In the genomic region with DNA sequence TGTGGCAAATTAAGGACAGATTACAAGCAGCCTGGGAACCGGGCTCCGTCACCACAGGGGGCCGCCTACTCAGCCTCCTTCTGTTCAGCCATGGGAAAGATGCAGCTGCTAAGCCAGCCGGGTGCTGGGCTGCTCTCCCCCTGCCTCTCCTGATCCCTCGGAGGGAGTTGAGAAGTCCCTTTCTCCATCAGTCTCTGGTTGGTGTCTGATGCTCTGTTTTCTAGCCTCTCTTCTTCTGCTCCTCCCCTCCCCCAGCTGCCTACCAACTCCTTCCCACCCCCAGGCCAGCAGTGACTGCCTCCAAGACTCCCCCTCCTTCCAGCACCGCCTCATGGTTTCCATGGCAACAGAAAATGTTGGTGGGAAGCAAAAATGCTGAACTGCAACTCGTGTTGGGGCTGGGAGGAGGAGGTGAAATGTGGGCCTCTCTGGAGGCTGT, we compare ENCODE assay signal across 11 cellular contexts.
DNase-seq lines count a peak whose midpoint lies in the region; ATAC-seq and TF ChIP-seq lines count a peak whose summit lies in the region.
"Had no signal": no experiment of that assay in that cellular context is flagged by ENCODE, and none has a peak within 500 bp of the region (broad histone marks: within the 10 kb centered on the region; RNA-seq: fewer than 3 reads in every experiment).

No MANE protein-coding gene starts in this region.

- H3K27me3 Mint-ChIP-seq in CD4-positive, alpha-beta memory T cell: no peaks in the 10 kb centered on the region

- H3K4me1 ChIP-seq in mucosa of descending colon (ENCODE audit: low read depth): no peaks in the 10 kb centered on the region
- H3K4me1 ChIP-seq in CD4-positive, alpha-beta memory T cell (ENCODE audit: insufficient read depth, low read length): no peaks in the 10 kb centered on the region
- H3K4me1 ChIP-seq: stomach had no signal

- no peaks in the 10 kb centered on the region for H3K27me3 ChIP-seq in CD4-positive, alpha-beta memory T cell (ENCODE audit: insufficient read depth, low read length)
- H3K27me3 ChIP-seq: stomach had no signal

- TF ChIP-seq CTCF in GM10266 (IDR thresholded peaks at IDR 0.05; ENCODE audit: control insufficient read depth, insufficient read depth, low read depth, missing control alignments) (no peak), mucosa of descending colon (IDR thresholded peaks at IDR 0.05) (no peak)

- no peaks in the 10 kb centered on the region for H3K36me3 Mint-ChIP-seq in CD4-positive, alpha-beta memory T cell

- H3K27ac ChIP-seq in CD4-positive, alpha-beta memory T cell (ENCODE audit: low read depth, low read length): no peak overlapping the region
- H3K27ac ChIP-seq: stomach had no signal

- DNase-seq in GM10266 (ENCODE audit: extremely low spot score) (peak; percentile 15), astrocyte of the hippocampus (ENCODE audit: low read depth, low spot score) (peak; percentile 84), mucosa of descending colon (peak in 1 of 3 donors; percentile 10), GM19240 (ENCODE audit: insufficient read length, low spot score) (no peak), NAMALWA (ENCODE audit: low spot score) (no peak)
- no peak for DNase-seq in stimulated activated CD4-positive, alpha-beta T cell treated with anti-CD3 and anti-CD28 coated beads, Interleukin-15, amount 100 ng/mL, for 24 hours
- DNase-seq in CD4-positive, alpha-beta memory T cell: no peak
- DNase-seq: central memory CD4-positive, alpha-beta T cell; DND-41; stomach had no signal

- H3K9me3 Mint-ChIP-seq in CD4-positive, alpha-beta memory T cell: peaks cover 0 to 5% (median 0%) of the 10 kb centered on the region in 8 donors

- ATAC-seq in HG02884 (IDR thresholded peaks at IDR 0.05; ENCODE audit: unreplicated experiment): peak; percentile 34
- peak; percentile 12 for ATAC-seq in mucosa of descending colon

- intact Hi-C loops in mucosa of descending colon (cut with DNase I, micrococcal nuclease): no loop called here
- intact Hi-C loops in CD4-positive, alpha-beta memory T cell (cut with micrococcal nuclease): no loop called here

- POLR2A ChIA-PET in CD4-positive, alpha-beta memory T cell (lab: Charles Lee; ENCODE audit: partially characterized antibody): no interaction called here

- no peaks in the 10 kb centered on the region for H3K9me3 ChIP-seq in mucosa of descending colon
- no peaks in the 10 kb centered on the region for H3K9me3 ChIP-seq in CD4-positive, alpha-beta memory T cell (ENCODE audit: control insufficient read depth in 1 of 2, low read length in 2 of 2)
- H3K9me3 ChIP-seq: stomach had no signal

- H3K4me1 Mint-ChIP-seq in CD4-positive, alpha-beta memory T cell: no peaks in the 10 kb centered on the region

- H3K4me3 ChIP-seq in mucosa of descending colon: no peak overlapping the region
- no peak overlapping the region for H3K4me3 ChIP-seq in CD4-positive, alpha-beta memory T cell (ENCODE audit: low read length in 2 of 2)
- H3K4me3 ChIP-seq: stomach had no signal

- CTCF ChIA-PET in CD4-positive, alpha-beta memory T cell (lab: Charles Lee; ENCODE audit: partially characterized antibody): no interaction called here

- H3K36me3 ChIP-seq in mucosa of descending colon (ENCODE audit: low read depth): no peaks in the 10 kb centered on the region
- H3K36me3 ChIP-seq in CD4-positive, alpha-beta memory T cell (ENCODE audit: insufficient read depth, low read length): no peaks in the 10 kb centered on the region
- H3K36me3 ChIP-seq: stomach had no signal

- H3K27ac Mint-ChIP-seq in CD4-positive, alpha-beta memory T cell: no peak overlapping the region

- no peak overlapping the region for H3K4me3 Mint-ChIP-seq in CD4-positive, alpha-beta memory T cell

Comparison
In these comparisons a context has a peak if more than half of its experiments do, and no peak if none do; other contexts are left out.
1. DNase-seq: peak in GM10266 (single experiment) and astrocyte of the hippocampus (single experiment); none in GM19240 (single experiment), NAMALWA (single experiment), stimulated activated CD4-positive, alpha-beta T cell treated with anti-CD3 and anti-CD28 coated beads, Interleukin-15, amount 100 ng/mL, for 24 hours (single experiment) and CD4-positive, alpha-beta memory T cell (0 of 5).